ENCODE assay signal across 11 cellular contexts in the genomic region with DNA sequence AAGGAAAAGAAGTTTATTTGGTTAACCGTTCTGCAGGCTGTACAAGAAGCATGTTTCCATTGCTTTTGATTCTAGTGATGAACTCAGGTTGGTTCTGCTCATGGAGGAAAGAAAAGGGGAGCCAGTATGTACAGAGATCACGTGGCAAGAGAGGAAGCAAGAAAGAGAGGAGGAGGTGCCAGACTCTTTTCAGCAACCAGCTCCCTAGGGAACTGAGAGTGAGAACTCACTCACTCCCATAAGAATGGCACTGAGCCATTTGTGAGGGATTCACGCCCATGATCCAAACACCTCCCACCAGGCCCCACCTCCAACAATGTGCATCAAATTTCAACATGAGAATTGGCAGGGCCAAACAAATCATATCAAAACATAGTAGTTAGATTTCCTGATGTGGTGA.
DNase-seq lines count a peak whose midpoint lies in the region; ATAC-seq, FAIRE-seq and TF ChIP-seq lines count a peak whose summit lies in the region.
"Had no signal": no experiment of that assay in that cellular context is flagged by ENCODE, and none has a peak within 500 bp of the region (broad histone marks: within the 10 kb centered on the region; RNA-seq: fewer than 3 reads in every experiment).

No MANE protein-coding gene starts in this region.

- H3K14ac ChIP-seq in neuronal stem cell (ENCODE audit: low read length), result no peak overlapping the region

- H3K79me2 ChIP-seq in GM12878 (ENCODE audit: control insufficient read depth, insufficient read depth, low read length), result no peaks in the 10 kb centered on the region

- H3K36me3 ChIP-seq in GM12878 (ENCODE audit: control insufficient read depth in 2 of 2, insufficient read depth in 2 of 2, low read length in 1 of 2), result no peaks in the 10 kb centered on the region
- no peaks in the 10 kb centered on the region for H3K36me3 ChIP-seq in neuronal stem cell (replicated peaks in 1 of 2; ENCODE audit: control insufficient read depth in 2 of 2, insufficient read depth in 2 of 2, low read length in 2 of 2)

- peak; percentile 39 for DNase-seq in DMS 273 (lab: John Stamatoyannopoulos, UW; ENCODE audit: unreplicated experiment)
- no peak for DNase-seq in DMS 273 treated with DMSO at 0.1 percent for 48 hours (lab: John Stamatoyannopoulos, UW)
- DNase-seq in NCI-H1105 (lab: John Stamatoyannopoulos, UW), result peak; percentile 37
- DNase-seq in GM12878 (ENCODE audit: low read depth, low spot score), result no peak
- DNase-seq in neuronal stem cell (ENCODE audit: low spot score), result no peak
- no peak for DNase-seq in LoVo (ENCODE audit: low spot score)
- DNase-seq: NCI-H510A treated with DMSO at 0.1 percent for 48 hours had no signal

- no peak for TF ChIP-seq POLR2A in GM12878 (IDR thresholded peaks at IDR 0.05; ENCODE audit: low read depth, low read length)

- 25% methylated on average over 3 of the region's 3 CpGs for WGBS in GM12878 (ENCODE audit: insufficient coverage, insufficient replicate concordance, low lambda C conversion rate, missing lambda C conversion rate)
- WGBS in neuronal stem cell (ENCODE audit: extremely low coverage in 2 of 2, insufficient read length in 2 of 2, insufficient replicate concordance in 1 of 2), 2 donors, result no CpG with 5 or more reads among the region's 3 CpGs

- in situ Hi-C loops in GM12878 (cut with MboI), result no loop called here

- no TSS peak for BruUV-seq in GM12878 (replicated peaks; lab: Mats Ljungman, UMichigan)

- SMC1A ChIA-PET in GM12878 (lab: Charles Lee; ENCODE audit: uncharacterized antibody, unreplicated experiment), result no interaction called here

- no peak overlapping the region for H4K91ac ChIP-seq in neuronal stem cell (ENCODE audit: low read depth, low read length, poor library complexity)

- no peak overlapping the region for H3K4me3 ChIP-seq in GM12878
- H3K4me3 ChIP-seq in neuronal stem cell (ENCODE audit: low read length in 2 of 2), result no peak overlapping the region

- no peak overlapping the region for H2AK5ac ChIP-seq in neuronal stem cell (ENCODE audit: low read depth, low read length)

- no peak overlapping the region for H2BK120ac ChIP-seq in neuronal stem cell (ENCODE audit: low read depth, low read length)

- no peak overlapping the region for H3K23ac ChIP-seq in neuronal stem cell (ENCODE audit: low read depth, low read length, poor library complexity)

- no peak overlapping the region for H2AFZ ChIP-seq in GM12878 (ENCODE audit: control insufficient read depth, low read depth, low read length)
- H2AFZ ChIP-seq in neuronal stem cell (ENCODE audit: low read length), result peak overlapping the region; percentile 83

- no peak for TF ChIP-seq CTCF in GM12878 (IDR thresholded peaks at IDR 0.05 in 2 of 3, conservative IDR thresholded peaks at IDR 0.05 in 1 of 3; ENCODE audit: control insufficient read depth in 2 of 3, extremely low read depth in 1 of 3, insufficient read depth in 1 of 3, low read depth in 3 of 3, low read length in 3 of 3)

- H3K9ac ChIP-seq in GM12878 (ENCODE audit: control insufficient read depth, insufficient read depth, low read length) (no peak overlapping the region), neuronal stem cell (ENCODE audit: low read depth, low read length, poor library complexity) (no peak overlapping the region)

- H4K20me1 ChIP-seq in GM12878 (ENCODE audit: control insufficient read depth, insufficient read depth), result no peaks in the 10 kb centered on the region

- no peak overlapping the region for H4K8ac ChIP-seq in neuronal stem cell (ENCODE audit: low read depth, low read length)

- no peak for FAIRE-seq in GM12878 (lab: Jason Lieb, UNC)

- no peak overlapping the region for H2BK12ac ChIP-seq in neuronal stem cell (ENCODE audit: low read length)

- POLR2A ChIA-PET in GM12878 (lab: Charles Lee), result no interaction called here

- ATAC-seq in GM12878 (peak; percentile 34; the same call in 2 of the 3 replicates), HG03175 (IDR thresholded peaks at IDR 0.05; ENCODE audit: unreplicated experiment) (no peak), HG02981 (IDR thresholded peaks at IDR 0.05; ENCODE audit: unreplicated experiment) (no peak)

- H3K9me3 ChIP-seq in GM12878 (replicated peaks; ENCODE audit: control insufficient read depth, insufficient read depth, low read length), result no peaks in the 10 kb centered on the region
- H3K9me3 ChIP-seq in neuronal stem cell (replicated peaks in 1 of 2; ENCODE audit: control insufficient read depth in 2 of 2, insufficient read depth in 1 of 2, low read depth in 1 of 2, low read length in 2 of 2), result no peaks in the 10 kb centered on the region

- no peak overlapping the region for H2BK15ac ChIP-seq in neuronal stem cell (ENCODE audit: low read length)

- TF ChIP-seq RAD21 in GM12878 (IDR thresholded peaks at IDR 0.05; ENCODE audit: insufficient read depth, low read depth, low read length), result no peak

- H3K4ac ChIP-seq in neuronal stem cell (ENCODE audit: low read length), result no peak overlapping the region

- no peak overlapping the region for H3K18ac ChIP-seq in neuronal stem cell (ENCODE audit: low read length)

- H3K79me1 ChIP-seq in neuronal stem cell (ENCODE audit: low read depth, low read length), result no peaks in the 10 kb centered on the region

- no peak for TF ChIP-seq EP300 in GM12878 (IDR thresholded peaks at IDR 0.05; ENCODE audit: borderline replicate concordance in 1 of 2, control insufficient read depth in 1 of 2, low read depth in 2 of 2, low read length in 2 of 2)

- H3K27ac ChIP-seq in GM12878 (ENCODE audit: control insufficient read depth, insufficient read depth) (no peak overlapping the region), neuronal stem cell (replicated peaks; ENCODE audit: low read length) (no peak overlapping the region)
- H3K27ac ChIP-seq: 22Rv1, epithelial cell of prostate had no signal

- intact Hi-C loops in GM12878 (cut with micrococcal nuclease; ENCODE audit: unreplicated experiment), result no loop called here

- H3K27me3 ChIP-seq in GM12878 (replicated peaks in 1 of 2; ENCODE audit: control insufficient read depth in 2 of 2, insufficient read depth in 2 of 2, low read length in 1 of 2) (no peaks in the 10 kb centered on the region), neuronal stem cell (ENCODE audit: control insufficient read depth in 3 of 3, insufficient read depth in 3 of 3, low read depth in 1 of 3, low read length in 3 of 3) (no peaks in the 10 kb centered on the region)

- RAD21 ChIA-PET in GM12878 (lab: Charles Lee; ENCODE audit: unreplicated experiment), result no interaction called here

- no peak overlapping the region for H3K4me2 ChIP-seq in GM12878 (ENCODE audit: control insufficient read depth, insufficient read depth)
- no peak overlapping the region for H3K4me2 ChIP-seq in neuronal stem cell (ENCODE audit: insufficient read depth, low read length, poor library complexity, severe bottlenecking)

- no peak overlapping the region for H2BK5ac ChIP-seq in neuronal stem cell (ENCODE audit: low read length)

- H3K4me1 ChIP-seq in GM12878 (ENCODE audit: control insufficient read depth, insufficient read depth, low read length) (no peaks in the 10 kb centered on the region), neuronal stem cell (ENCODE audit: control insufficient read depth in 2 of 2, insufficient read depth in 1 of 2, low read depth in 1 of 2, low read length in 2 of 2) (peaks cover 3 to 4% of the 10 kb centered on the region in 2 donors)

- CTCF ChIA-PET in GM12878 (lab: Yijun Ruan, JAX), result no interaction called here

TF ChIP-seq in GM12878, 131 proteins besides CTCF, POLR2A, EP300 and RAD21:
- peak; percentile 51; the same call in 1 of the 2 replicates for TF ChIP-seq RAD51 (IDR thresholded peaks at IDR 0.05)
- peak; percentile 57 for TF ChIP-seq MEF2B (IDR thresholded peaks at IDR 0.05; ENCODE audit: partially characterized antibody, poor library complexity, severe bottlenecking)
- TF ChIP-seq, protein P1, sequence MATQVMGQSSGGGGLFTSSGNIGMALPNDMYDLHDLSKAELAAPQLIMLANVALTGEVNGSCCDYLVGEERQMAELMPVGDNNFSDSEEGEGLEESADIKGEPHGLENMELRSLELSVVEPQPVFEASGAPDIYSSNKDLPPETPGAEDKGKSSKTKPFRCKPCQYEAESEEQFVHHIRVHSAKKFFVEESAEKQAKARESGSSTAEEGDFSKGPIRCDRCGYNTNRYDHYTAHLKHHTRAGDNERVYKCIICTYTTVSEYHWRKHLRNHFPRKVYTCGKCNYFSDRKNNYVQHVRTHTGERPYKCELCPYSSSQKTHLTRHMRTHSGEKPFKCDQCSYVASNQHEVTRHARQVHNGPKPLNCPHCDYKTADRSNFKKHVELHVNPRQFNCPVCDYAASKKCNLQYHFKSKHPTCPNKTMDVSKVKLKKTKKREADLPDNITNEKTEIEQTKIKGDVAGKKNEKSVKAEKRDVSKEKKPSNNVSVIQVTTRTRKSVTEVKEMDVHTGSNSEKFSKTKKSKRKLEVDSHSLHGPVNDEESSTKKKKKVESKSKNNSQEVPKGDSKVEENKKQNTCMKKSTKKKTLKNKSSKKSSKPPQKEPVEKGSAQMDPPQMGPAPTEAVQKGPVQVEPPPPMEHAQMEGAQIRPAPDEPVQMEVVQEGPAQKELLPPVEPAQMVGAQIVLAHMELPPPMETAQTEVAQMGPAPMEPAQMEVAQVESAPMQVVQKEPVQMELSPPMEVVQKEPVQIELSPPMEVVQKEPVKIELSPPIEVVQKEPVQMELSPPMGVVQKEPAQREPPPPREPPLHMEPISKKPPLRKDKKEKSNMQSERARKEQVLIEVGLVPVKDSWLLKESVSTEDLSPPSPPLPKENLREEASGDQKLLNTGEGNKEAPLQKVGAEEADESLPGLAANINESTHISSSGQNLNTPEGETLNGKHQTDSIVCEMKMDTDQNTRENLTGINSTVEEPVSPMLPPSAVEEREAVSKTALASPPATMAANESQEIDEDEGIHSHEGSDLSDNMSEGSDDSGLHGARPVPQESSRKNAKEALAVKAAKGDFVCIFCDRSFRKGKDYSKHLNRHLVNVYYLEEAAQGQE (IDR thresholded peaks at IDR 0.05; ENCODE audit: low read depth, low read length), result no peak

Comparison
In these comparisons a context has a peak if more than half of its experiments do, and no peak if none do; other contexts are left out.
1. DNase-seq: peak in DMS 273 (single experiment) and NCI-H1105 (single experiment); none in DMS 273 treated with DMSO at 0.1 percent for 48 hours (single experiment), GM12878 (single experiment), neuronal stem cell (single experiment) and LoVo (single experiment).